ENCODE assay signal across 23 cellular contexts in the genomic region with DNA sequence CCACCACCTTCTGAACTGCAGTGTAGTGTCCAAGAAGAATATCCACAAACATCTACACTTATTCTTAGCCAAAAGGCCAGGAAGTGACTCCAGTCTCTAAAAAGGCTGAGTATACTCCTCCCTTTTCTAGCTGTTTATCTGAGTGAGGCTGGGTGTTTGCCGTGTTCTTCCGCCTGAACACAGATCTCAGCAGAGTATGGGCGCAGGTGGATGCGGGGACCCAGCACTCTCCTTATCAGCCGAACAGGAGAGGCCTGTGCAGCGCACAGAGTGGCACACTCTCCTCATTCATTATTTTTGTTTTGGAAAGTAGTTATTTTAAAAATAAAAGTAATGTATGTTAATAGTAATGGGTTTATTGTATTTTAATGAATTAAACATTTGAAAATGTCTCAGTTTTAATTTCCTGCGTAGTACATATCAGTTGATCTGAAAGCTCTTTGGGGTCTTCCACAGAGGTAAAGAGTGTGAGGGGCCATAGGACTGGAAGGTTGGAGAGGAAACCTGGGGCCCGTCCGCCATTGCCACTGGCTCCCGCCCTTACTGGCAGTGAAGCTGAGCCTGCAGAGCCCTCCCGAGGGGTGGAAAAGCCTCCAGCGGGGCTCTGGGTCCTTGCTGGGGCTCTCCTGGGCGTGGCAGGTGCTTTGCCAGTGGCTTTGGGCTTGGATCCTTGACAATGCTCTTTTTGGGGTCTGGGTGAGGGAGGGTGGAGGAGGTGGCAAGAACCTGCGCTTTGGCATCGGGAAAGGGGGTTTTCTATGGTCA. TPM values are rescaled to one million over a fixed set of nuclear protein-coding genes. Genes with fewer than 3 reads are reported as not detected.
A peak's percentile ranks its signal among the peaks of the same experiment; 100 is the strongest.
DNase-seq lines count a peak whose midpoint lies in the region; ATAC-seq and TF ChIP-seq lines count a peak whose summit lies in the region.
"Had no signal": no experiment of that assay in that cellular context is flagged by ENCODE, and none has a peak within 500 bp of the region (broad histone marks: within the 10 kb centered on the region; RNA-seq: fewer than 3 reads in every experiment).

No MANE protein-coding gene starts in this region.

- DNase-seq in activated naive CD4-positive, alpha-beta T cell treated with anti-CD3 and anti-CD28 coated beads, Interleukin-2, amount 50 U/mL, for 72 hours (ENCODE audit: low spot score in 2 of 2): no peak
- DNase-seq in activated naive CD4-positive, alpha-beta T cell treated with Interleukin-2 at 50 U/mL for 16 hours: no peak
- DNase-seq in RWPE2 (ENCODE audit: low spot score) (peak; percentile 29), glutamatergic neuron (no peak), dermis blood vessel endothelial cell (no peak), SKM-1 treated with dmso at 0.1 percent for 144 hours (lab: John Stamatoyannopoulos, UW; ENCODE audit: unreplicated experiment) (no peak)
- DNase-seq in stimulated activated effector memory CD8-positive, alpha-beta T cell treated with anti-CD3 and anti-CD28 coated beads, Interleukin-12 subunit alpha, Interleukin-12 subunit beta, amount 100 ng/mL, for 72 hours (ENCODE audit: low spot score in 2 of 2): no peak
- DNase-seq: ACHN; activated CD8-positive, alpha-beta memory T cell treated with anti-CD3 and anti-CD28 coated beads for 24 hours; activated T-cell treated with anti-CD3 and anti-CD28 coated beads, Interleukin-2, amount 50 U/mL, for 4 hours; body of pancreas; C1 segment of cervical spinal cord; effector memory CD4-positive, alpha-beta T cell; esophagus squamous epithelium; islet precursor cell; NCI-H2081; NCI-H345; stimulated activated CD8-positive, alpha-beta memory T cell treated with anti-CD3 and anti-CD28 coated beads, Interleukin-4, amount 100 ng/mL, for 48 hours; T1000; upper lobe of left lung had no signal

- H3K27me3 ChIP-seq in RWPE2 (ENCODE audit: insufficient read depth, poor library complexity, severe bottlenecking): no peaks in the 10 kb centered on the region
- H3K27me3 ChIP-seq: body of pancreas, esophagus squamous epithelium, upper lobe of left lung had no signal

- no peaks in the 10 kb centered on the region for H3K9me3 ChIP-seq in RWPE2 (ENCODE audit: severe bottlenecking)
- H3K9me3 ChIP-seq: body of pancreas, esophagus squamous epithelium, upper lobe of left lung had no signal

- no peak overlapping the region for H3K4me3 Mint-ChIP-seq in glutamatergic neuron (ENCODE audit: unreplicated experiment)
- no peak overlapping the region for H3K4me3 Mint-ChIP-seq in stimulated activated effector memory CD8-positive, alpha-beta T cell treated with anti-CD3 and anti-CD28 coated beads, Interleukin-12 subunit alpha, Interleukin-12 subunit beta, amount 100 ng/mL, for 72 hours
- H3K4me3 Mint-ChIP-seq: activated T-cell treated with anti-CD3 and anti-CD28 coated beads, Interleukin-2, amount 50 U/mL, for 4 hours; nephron had no signal

- H3K27ac ChIP-seq in RWPE2 (ENCODE audit: poor library complexity, severe bottlenecking): no peak overlapping the region
- H3K27ac ChIP-seq: body of pancreas, esophagus squamous epithelium, upper lobe of left lung had no signal

- peaks cover 5% of the 10 kb centered on the region for H3K27me3 Mint-ChIP-seq in glutamatergic neuron (ENCODE audit: unreplicated experiment)

- H3K4me3 ChIP-seq in RWPE2 (ENCODE audit: severe bottlenecking): no peak overlapping the region
- H3K4me3 ChIP-seq: body of pancreas, esophagus squamous epithelium, upper lobe of left lung had no signal

- H3K36me3 Mint-ChIP-seq in activated naive CD4-positive, alpha-beta T cell treated with anti-CD3 and anti-CD28 coated beads, Interleukin-2, amount 50 U/mL, for 72 hours: peaks cover 7% of the 10 kb centered on the region in 2 donors
- H3K36me3 Mint-ChIP-seq in glutamatergic neuron (ENCODE audit: unreplicated experiment): no peaks in the 10 kb centered on the region
- H3K36me3 Mint-ChIP-seq in stimulated activated effector memory CD8-positive, alpha-beta T cell treated with anti-CD3 and anti-CD28 coated beads, Interleukin-12 subunit alpha, Interleukin-12 subunit beta, amount 100 ng/mL, for 72 hours: peaks cover 79% of the 10 kb centered on the region

- no peaks in the 10 kb centered on the region for H3K9me3 Mint-ChIP-seq in activated naive CD4-positive, alpha-beta T cell treated with anti-CD3 and anti-CD28 coated beads, Interleukin-2, amount 50 U/mL, for 72 hours
- peaks cover 9% of the 10 kb centered on the region for H3K9me3 Mint-ChIP-seq in glutamatergic neuron (ENCODE audit: unreplicated experiment)
- no peaks in the 10 kb centered on the region for H3K9me3 Mint-ChIP-seq in stimulated activated effector memory CD8-positive, alpha-beta T cell treated with anti-CD3 and anti-CD28 coated beads, Interleukin-12 subunit alpha, Interleukin-12 subunit beta, amount 100 ng/mL, for 72 hours
- H3K9me3 Mint-ChIP-seq: activated T-cell treated with anti-CD3 and anti-CD28 coated beads, Interleukin-2, amount 50 U/mL, for 4 hours; nephron had no signal

- no peak for ATAC-seq in activated naive CD4-positive, alpha-beta T cell treated with anti-CD3 and anti-CD28 coated beads, Interleukin-2, amount 50 U/mL, for 72 hours
- ATAC-seq in RWPE2 (ENCODE audit: low read depth) (no peak), HG03045 (IDR thresholded peaks at IDR 0.05; ENCODE audit: unreplicated experiment) (no peak)
- ATAC-seq in stimulated activated effector memory CD8-positive, alpha-beta T cell treated with anti-CD3 and anti-CD28 coated beads, Interleukin-12 subunit alpha, Interleukin-12 subunit beta, amount 100 ng/mL, for 72 hours: no peak
- ATAC-seq: activated T-cell treated with anti-CD3 and anti-CD28 coated beads, Interleukin-2, amount 50 U/mL, for 4 hours; body of pancreas; SK-N-SH treated with all-trans-retinoic acid at 6 μM for 48 hours had no signal

- TF ChIP-seq CTCF in RWPE2 (IDR thresholded peaks at IDR 0.05; ENCODE audit: poor library complexity, severe bottlenecking) (no peak), glutamatergic neuron (IDR thresholded peaks at IDR 0.05; ENCODE audit: partially characterized antibody, unreplicated experiment) (no peak)

- H3K4me1 Mint-ChIP-seq in glutamatergic neuron (ENCODE audit: low read depth, unreplicated experiment): peaks cover 9% of the 10 kb centered on the region
- peaks cover 24% of the 10 kb centered on the region for H3K4me1 Mint-ChIP-seq in stimulated activated effector memory CD8-positive, alpha-beta T cell treated with anti-CD3 and anti-CD28 coated beads, Interleukin-12 subunit alpha, Interleukin-12 subunit beta, amount 100 ng/mL, for 72 hours

- H3K27ac Mint-ChIP-seq in activated naive CD4-positive, alpha-beta T cell treated with anti-CD3 and anti-CD28 coated beads, Interleukin-2, amount 50 U/mL, for 72 hours: peak overlapping the region; percentile 74 to 78
- H3K27ac Mint-ChIP-seq in glutamatergic neuron (ENCODE audit: unreplicated experiment): peak overlapping the region; percentile 33
- H3K27ac Mint-ChIP-seq in stimulated activated effector memory CD8-positive, alpha-beta T cell treated with anti-CD3 and anti-CD28 coated beads, Interleukin-12 subunit alpha, Interleukin-12 subunit beta, amount 100 ng/mL, for 72 hours: peak overlapping the region; percentile 34

- peaks cover 33% of the 10 kb centered on the region for H3K36me3 ChIP-seq in RWPE2 (ENCODE audit: low read depth)

- no peaks in the 10 kb centered on the region for H3K4me1 ChIP-seq in RWPE2 (ENCODE audit: insufficient read depth, poor library complexity, severe bottlenecking)
- H3K4me1 ChIP-seq: body of pancreas, esophagus squamous epithelium, upper lobe of left lung had no signal

RNA-seq across cellular contexts. Expression of a gene that starts 53.8 kb away (rescaled TPM):
- 10 to 100 TPM; 36.5 to 57.6 TPM for total RNA-seq in activated naive CD4-positive, alpha-beta T cell treated with anti-CD3 and anti-CD28 coated beads, Interleukin-2, amount 50 U/mL, for 72 hours
- 113 TPM for total RNA-seq in glutamatergic neuron (ENCODE audit: unreplicated experiment)
- total RNA-seq in dermis blood vessel endothelial cell: 17.9 and 25.9 TPM in 2 replicates
